ENCODE assay signal across 8 cellular contexts in the genomic region with DNA sequence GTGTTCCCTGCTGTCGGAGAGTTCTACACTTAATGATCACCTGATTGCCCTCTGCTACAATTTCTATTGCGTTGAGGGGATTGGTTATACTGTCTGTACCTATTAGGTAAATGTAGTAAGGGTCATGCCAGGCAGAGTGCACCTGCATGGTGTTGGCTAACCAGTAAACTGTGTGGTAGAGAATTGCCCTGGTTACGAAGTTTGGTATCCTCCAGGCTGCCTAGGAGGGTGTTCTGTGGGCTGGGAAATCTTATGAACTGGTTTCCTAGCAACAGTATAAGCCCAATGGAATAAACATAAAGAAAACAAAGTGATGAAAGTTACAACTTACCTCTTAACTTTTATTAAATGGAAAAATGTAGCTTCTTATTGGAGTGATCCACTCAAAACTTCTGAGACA. TPM values are rescaled to one million over a fixed set of nuclear protein-coding genes. Genes with fewer than 3 reads are reported as not detected.
A peak's percentile ranks its signal among the peaks of the same experiment; 100 is the strongest.
DNase-seq lines count a peak whose midpoint lies in the region; ATAC-seq, FAIRE-seq and TF ChIP-seq lines count a peak whose summit lies in the region.

No MANE protein-coding gene starts in this region.

- no TSS peak for BruUV-seq in PC-3 (replicated peaks; lab: Mats Ljungman, UMichigan)

- TF ChIP-seq POLR2A in GM12891 (IDR thresholded peaks at IDR 0.05; ENCODE audit: low read depth, low read length) (no peak), GM18505 (IDR thresholded peaks at IDR 0.05; ENCODE audit: borderline replicate concordance, extremely low read depth, insufficient read depth, insufficient read length) (no peak)

- H3K9ac ChIP-seq in PC-3 (ENCODE audit: low read length) (peak overlapping the region; percentile 91), muscle layer of colon (ENCODE audit: low read length) (peak overlapping the region; percentile 74)

- H3K36me3 ChIP-seq in PC-3 (ENCODE audit: low read depth, low read length) (0 out of 2 replicates have a peak, but pooled peaks cover 4% of the 10 kb centered on the region), muscle layer of colon (ENCODE audit: insufficient read depth, low read length) (no peaks in the 10 kb centered on the region)

- H3K27ac ChIP-seq in PC-3 (ENCODE audit: low read length): peak overlapping the region; percentile 88
- peak overlapping the region; percentile 96 for H3K27ac ChIP-seq in cingulate gyrus (ENCODE audit: low read depth, low read length)
- H3K27ac ChIP-seq in muscle layer of colon (ENCODE audit: low read depth, low read length): peak overlapping the region; percentile 87

- peaks cover 19% of the 10 kb centered on the region for H3K4me1 ChIP-seq in PC-3 (ENCODE audit: insufficient read depth, low read length)
- H3K4me1 ChIP-seq in muscle layer of colon (ENCODE audit: insufficient read depth, low read length): peaks cover 16% of the 10 kb centered on the region

- 0 out of 2 replicates have a peak overlapping the region, but pooled peaks have one; percentile 83 for H2AFZ ChIP-seq in PC-3 (ENCODE audit: low read length)

- intact Hi-C loops in PC-3 (cut with micrococcal nuclease): loop anchor here (5.0 to 10.0 kb wide), 4 partner anchors 193 to 423 kb away; no protein-coding TSS in a partner anchor

- CTCF ChIA-PET in PC-3 (lab: Charles Lee): no interaction called here
- CTCF ChIA-PET in HEK293T (lab: Yijun Ruan, JAX): no interaction called here

- no peaks in the 10 kb centered on the region for H3K27me3 ChIP-seq in PC-3 (ENCODE audit: low read length)
- no peaks in the 10 kb centered on the region for H3K27me3 ChIP-seq in muscle layer of colon (ENCODE audit: control insufficient read depth in 1 of 2, insufficient read depth in 2 of 2, low read length in 2 of 2)

- no peaks in the 10 kb centered on the region for H3K9me2 ChIP-seq in PC-3 (replicated peaks; ENCODE audit: low read length)

- ATAC-seq in PC-3 (no peak), GM18505 (IDR thresholded peaks at IDR 0.05; ENCODE audit: unreplicated experiment) (no peak)

- peak; percentile 51 for FAIRE-seq in GM12891 (lab: Jason Lieb, UNC)

- DNase-seq in GM12891 (ENCODE audit: insufficient read length, low spot score) (no peak), PC-3 (no peak), HEK293T (ENCODE audit: extremely low spot score) (no peak), NCI-H748 treated with DMSO at 0.1 percent for 48 hours (lab: John Stamatoyannopoulos, UW) (no peak), NCI-H2227 (lab: John Stamatoyannopoulos, UW; ENCODE audit: unreplicated experiment) (no peak)

- peak overlapping the region; percentile 76 for H3K4me3 ChIP-seq in PC-3 (ENCODE audit: low read length)
- H3K4me3 ChIP-seq in muscle layer of colon (ENCODE audit: low read depth in 1 of 2, low read length in 2 of 2): peak overlapping the region; percentile 91 to 92

- H3F3A ChIP-seq in PC-3 (ENCODE audit: low read length, unreplicated experiment): no peaks in the 10 kb centered on the region

- TF ChIP-seq CTCF in PC-3 (conservative IDR thresholded peaks at IDR 0.05; ENCODE audit: low read depth, low read length): no peak

- peaks cover 47% of the 10 kb centered on the region for H3K79me2 ChIP-seq in PC-3 (ENCODE audit: low read length)

- H3K9me3 ChIP-seq in PC-3 (ENCODE audit: low read length): 0 out of 2 replicates have a peak, but pooled peaks cover 7% of the 10 kb centered on the region
- H3K9me3 ChIP-seq in muscle layer of colon (ENCODE audit: low read length): no peaks in the 10 kb centered on the region

- H3K4me2 ChIP-seq in PC-3 (ENCODE audit: low read length): peak overlapping the region; percentile 84

- POLR2A ChIA-PET in PC-3 (lab: Charles Lee; ENCODE audit: unreplicated experiment): interaction anchor here (0.7 to 1.1 kb wide), 2 partner anchors 168 to 481 kb away, joined by 4 to 10 read pairs; no protein-coding TSS in a partner anchor
- POLR2A ChIA-PET in HEK293T (lab: Yijun Ruan, JAX): no interaction called here

- no peaks in the 10 kb centered on the region for H4K20me1 ChIP-seq in PC-3 (ENCODE audit: low read length)

TF ChIP-seq in GM12891, 5 proteins besides CTCF, POLR2A, EP300 and RAD21:
- TF ChIP-seq SPI1 (IDR thresholded peaks at IDR 0.05; ENCODE audit: low read depth, low read length) (no peak), POLR2AphosphoS5 (IDR thresholded peaks at IDR 0.05; ENCODE audit: low read depth, low read length) (no peak), TAF1 (IDR thresholded peaks at IDR 0.05; ENCODE audit: low read depth, low read length) (no peak)
TF ChIP-seq in GM12891: peak in this region for 0.

TF ChIP-seq in HEK293T, 16 proteins besides CTCF, POLR2A, EP300 and RAD21:
- TF ChIP-seq FOXA1 (IDR thresholded peaks at IDR 0.05) (no peak), PKNOX1 (IDR thresholded peaks at IDR 0.05) (no peak), L3MBTL2 (conservative IDR thresholded peaks at IDR 0.05) (no peak), FOXK2 (IDR thresholded peaks at IDR 0.05) (no peak), TARDBP (IDR thresholded peaks at IDR 0.05) (no peak), HDGF (IDR thresholded peaks at IDR 0.05; ENCODE audit: borderline replicate concordance) (no peak), NFRKB (IDR thresholded peaks at IDR 0.05) (no peak), ELF4 (IDR thresholded peaks at IDR 0.05) (no peak)

RNA-seq across cellular contexts. Expression of gene CCDC91, which starts 1.4 kb away (rescaled TPM):
- polyA plus RNA-seq in GM12891 (2012; ENCODE audit: low read depth, missing spikeins): 9.9 TPM
- total RNA-seq in PC-3 (2014; rRNA removed): 15.7 and 22.2 TPM in 2 replicates
